ENCODE assay signal across 15 cellular contexts in genomic region chr4:113447061-113447460, GRCh38.
DNase-seq lines count a peak whose midpoint lies in the region; ATAC-seq and TF ChIP-seq lines count a peak whose summit lies in the region.
"Had no signal": no experiment of that assay in that cellular context is flagged by ENCODE, and none has a peak within 500 bp of the region (broad histone marks: within the 10 kb centered on the region; RNA-seq: fewer than 3 reads in every experiment).

No MANE protein-coding gene starts in this region.

- H3K4me1 Mint-ChIP-seq in activated naive CD8-positive, alpha-beta T cell treated with anti-CD3 and anti-CD28 coated beads for 36 hours, result peaks cover 18% of the 10 kb centered on the region
- peaks cover 6% of the 10 kb centered on the region for H3K4me1 Mint-ChIP-seq in type B pancreatic cell (ENCODE audit: unreplicated experiment)

- H4K91ac ChIP-seq in IMR-90 (ENCODE audit: insufficient read depth, low read depth, low read length), result no peak overlapping the region

- peak overlapping the region; percentile 26; the same call in 1 of the 2 replicates for H3K4ac ChIP-seq in IMR-90 (ENCODE audit: low read depth, low read length)

- dilution Hi-C loops in IMR-90 (cut with HindIII; ENCODE audit: low sequenced_read_pairs, unreplicated experiment), result no loop called here

- no peak overlapping the region for H3K4me3 ChIP-seq in IMR-90 (ENCODE audit: insufficient read depth, low read depth, low read length)
- no peak overlapping the region for H3K4me3 ChIP-seq in hepatocyte
- no peak overlapping the region for H3K4me3 ChIP-seq in stomach
- H3K4me3 ChIP-seq: neural progenitor cell had no signal

- H2BK15ac ChIP-seq in IMR-90 (ENCODE audit: low read depth, low read length), result no peak overlapping the region

- TF ChIP-seq EP300 in stomach (IDR thresholded peaks at IDR 0.05), result no peak

- H2AK9ac ChIP-seq in IMR-90 (replicated peaks; ENCODE audit: low read depth, low read length, poor library complexity), result peak overlapping the region; percentile 10

- no peaks in the 10 kb centered on the region for H3K79me1 ChIP-seq in IMR-90 (ENCODE audit: low read depth in 1 of 2, low read length in 2 of 2)

- intact Hi-C loops in IMR-90 (cut with micrococcal nuclease), result no loop called here
- intact Hi-C loops in stomach (cut with DNase I; ENCODE audit: low total_unique reads), result no loop called here

- H3K27ac ChIP-seq in IMR-90 (ENCODE audit: insufficient read depth, low read length) (no peak overlapping the region), hepatocyte (peak overlapping the region; percentile 18), stomach (peak overlapping the region in 4 of 5 donors; percentile 63 to 74 (median 66))
- H3K27ac ChIP-seq: neural progenitor cell had no signal

- DNase-seq in IMR-90 (no peak), hepatocyte (ENCODE audit: low spot score) (no peak), stomach (no peak), DMS53 treated with DMSO at 0.1 percent for 48 hours (lab: John Stamatoyannopoulos, UW; ENCODE audit: unreplicated experiment) (no peak), type B pancreatic cell (ENCODE audit: extremely low spot score, unreplicated experiment) (no peak), NCI-H526 treated with DMSO at 0.1 percent for 48 hours (lab: John Stamatoyannopoulos, UW) (no peak)
- no peak for DNase-seq in activated naive CD8-positive, alpha-beta T cell treated with anti-CD3 and anti-CD28 coated beads for 36 hours
- DNase-seq: activated CD8-positive, alpha-beta memory T cell treated with anti-CD3 and anti-CD28 coated beads, Interleukin-2, amount 10 ng/mL, durations not matched to agents 7 days and 5 days; AML-193; Calu3; GDM1; mesendoderm; T-helper 17 cell had no signal

- peaks cover 6% of the 10 kb centered on the region for H3K9me3 Mint-ChIP-seq in activated naive CD8-positive, alpha-beta T cell treated with anti-CD3 and anti-CD28 coated beads for 36 hours
- H3K9me3 Mint-ChIP-seq in type B pancreatic cell, result no peaks in the 10 kb centered on the region
- H3K9me3 Mint-ChIP-seq: neural progenitor cell had no signal

- H2AK5ac ChIP-seq in IMR-90 (ENCODE audit: low read depth, low read length), result peak overlapping the region; percentile 40

- WGBS in IMR-90 (ENCODE audit: extremely low coverage in 2 of 2, insufficient read length in 1 of 2), 2 experiments, result no CpG with 5 or more reads among the region's 3 CpGs
- 97% methylated on average over 3 of the region's 3 CpGs for WGBS in hepatocyte (ENCODE audit: low lambda C conversion rate, missing lambda C conversion rate)
- WGBS in stomach, 5 donors, result 86 to 93% (median 89%) methylated on average over 2 to 3 of the region's 3 CpGs

- peaks cover 14% of the 10 kb centered on the region for H3K36me3 Mint-ChIP-seq in activated naive CD8-positive, alpha-beta T cell treated with anti-CD3 and anti-CD28 coated beads for 36 hours
- no peaks in the 10 kb centered on the region for H3K36me3 Mint-ChIP-seq in type B pancreatic cell
- H3K36me3 Mint-ChIP-seq: neural progenitor cell had no signal

- H3K27me3 ChIP-seq in IMR-90 (ENCODE audit: control insufficient read depth, insufficient read depth, low read length) (no peaks in the 10 kb centered on the region), hepatocyte (no peaks in the 10 kb centered on the region), stomach (no peaks in the 10 kb centered on the region)
- H3K27me3 ChIP-seq: neural progenitor cell had no signal

- H3K9me3 ChIP-seq in IMR-90 (ENCODE audit: control insufficient read depth, insufficient read depth, low read length) (peaks cover 4% of the 10 kb centered on the region), hepatocyte (ENCODE audit: low read depth) (no peaks in the 10 kb centered on the region), stomach (peaks cover 0 to 5% (median 0%) of the 10 kb centered on the region in 4 donors)

- no peaks in the 10 kb centered on the region for H3K9me1 ChIP-seq in IMR-90 (ENCODE audit: insufficient read depth, low read length)

- no peak overlapping the region for H3K56ac ChIP-seq in IMR-90 (ENCODE audit: extremely low read depth, insufficient read depth, low read length)

- CTCF ChIA-PET in IMR-90 (lab: Yijun Ruan, JAX), result no interaction called here

- no peak overlapping the region for H4K8ac ChIP-seq in IMR-90 (ENCODE audit: low read depth in 2 of 2, low read length in 2 of 2)

- TF ChIP-seq CTCF in IMR-90 (conservative IDR thresholded peaks at IDR 0.05; ENCODE audit: low read depth, low read length) (no peak), hepatocyte (IDR thresholded peaks at IDR 0.05; ENCODE audit: poor library complexity) (no peak), stomach (IDR thresholded peaks at IDR 0.05) (no peak), type B pancreatic cell (conservative IDR thresholded peaks at IDR 0.05) (no peak)

- H3K27me3 Mint-ChIP-seq in activated naive CD8-positive, alpha-beta T cell treated with anti-CD3 and anti-CD28 coated beads for 36 hours, result no peaks in the 10 kb centered on the region
- H3K27me3 Mint-ChIP-seq in type B pancreatic cell, result no peaks in the 10 kb centered on the region
- H3K27me3 Mint-ChIP-seq: T-helper 17 cell had no signal

- no peak overlapping the region for H3K9ac ChIP-seq in IMR-90 (ENCODE audit: low read depth, low read length)
- H3K9ac ChIP-seq: neural progenitor cell had no signal

- peak overlapping the region; percentile 26; the same call in 1 of the 2 replicates for H3K14ac ChIP-seq in IMR-90 (replicated peaks; ENCODE audit: low read depth, low read length)

- POLR2A ChIA-PET in IMR-90 (lab: Charles Lee; ENCODE audit: unreplicated experiment), result no interaction called here

- H3K18ac ChIP-seq in IMR-90 (ENCODE audit: low read depth, low read length), result no peak overlapping the region

- H4K20me1 ChIP-seq in IMR-90 (ENCODE audit: insufficient read depth, low read length), result no peaks in the 10 kb centered on the region
- no peaks in the 10 kb centered on the region for H4K20me1 ChIP-seq in hepatocyte (ENCODE audit: insufficient read depth, poor library complexity, severe bottlenecking)

- H2BK5ac ChIP-seq in IMR-90 (ENCODE audit: low read depth, low read length, poor library complexity, severe bottlenecking), result peak overlapping the region; percentile 40

- TF ChIP-seq RAD21 in IMR-90 (IDR thresholded peaks at IDR 0.05; ENCODE audit: low read length), result no peak

- H3K27ac Mint-ChIP-seq in activated naive CD8-positive, alpha-beta T cell treated with anti-CD3 and anti-CD28 coated beads for 36 hours, result peak overlapping the region; percentile 18
- H3K27ac Mint-ChIP-seq in type B pancreatic cell, result no peak overlapping the region
- H3K27ac Mint-ChIP-seq: activated CD8-positive, alpha-beta memory T cell treated with anti-CD3 and anti-CD28 coated beads, Interleukin-2, amount 10 ng/mL, durations not matched to agents 7 days and 5 days; neural progenitor cell; T-helper 17 cell had no signal

- no peak overlapping the region for H4K5ac ChIP-seq in IMR-90 (ENCODE audit: low read depth, low read length)

- H3K9me2 ChIP-seq in hepatocyte (replicated peaks; ENCODE audit: insufficient read depth), result no peaks in the 10 kb centered on the region

- H3K36me3 ChIP-seq in IMR-90 (ENCODE audit: control insufficient read depth, insufficient read depth, low read length) (no peaks in the 10 kb centered on the region), hepatocyte (replicated peaks; ENCODE audit: insufficient read depth, low read depth) (no peaks in the 10 kb centered on the region), stomach (peaks cover 0 to under 1% (median 0%) of the 10 kb centered on the region in 4 donors)
- H3K36me3 ChIP-seq: neural progenitor cell had no signal

- H3K4me2 ChIP-seq in IMR-90 (ENCODE audit: low read depth, low read length), result no peak overlapping the region
- H3K4me2 ChIP-seq in hepatocyte, result no peak overlapping the region
- H3K4me2 ChIP-seq: neural progenitor cell had no signal

- H2AFZ ChIP-seq in IMR-90 (replicated peaks; ENCODE audit: low read length, poor library complexity) (no peak overlapping the region), hepatocyte (no peak overlapping the region)
- H2AFZ ChIP-seq: neural progenitor cell had no signal

- H3K4me1 ChIP-seq in IMR-90 (ENCODE audit: control insufficient read depth, insufficient read depth, low read length), result peaks cover 8% of the 10 kb centered on the region
- H3K4me1 ChIP-seq in hepatocyte (ENCODE audit: insufficient read depth), result peaks cover 3% of the 10 kb centered on the region
- H3K4me1 ChIP-seq in stomach, result peaks cover 4 to 55% (median 31%) of the 10 kb centered on the region in 4 donors

- no peak overlapping the region for H3K4me3 Mint-ChIP-seq in activated naive CD8-positive, alpha-beta T cell treated with anti-CD3 and anti-CD28 coated beads for 36 hours
- H3K4me3 Mint-ChIP-seq in type B pancreatic cell, result no peak overlapping the region
- H3K4me3 Mint-ChIP-seq: activated CD8-positive, alpha-beta memory T cell treated with anti-CD3 and anti-CD28 coated beads, Interleukin-2, amount 10 ng/mL, durations not matched to agents 7 days and 5 days; neural progenitor cell; T-helper 17 cell had no signal

- in situ Hi-C loops in IMR-90 (cut with MboI; ENCODE audit: low sequenced_read_pairs), result no loop called here

- TF ChIP-seq POLR2A in IMR-90 (IDR thresholded peaks at IDR 0.05; ENCODE audit: low read depth, low read length) (no peak), stomach (IDR thresholded peaks at IDR 0.05) (no peak), GM18505 (IDR thresholded peaks at IDR 0.05; ENCODE audit: borderline replicate concordance, extremely low read depth, insufficient read depth, insufficient read length) (no peak)

- H3K79me2 ChIP-seq in hepatocyte, result no peaks in the 10 kb centered on the region

- H2BK120ac ChIP-seq in IMR-90 (ENCODE audit: low read depth, low read length), result no peak overlapping the region

- no peak overlapping the region for H2BK20ac ChIP-seq in IMR-90 (ENCODE audit: low read depth, low read length)

- H3K23ac ChIP-seq in IMR-90 (ENCODE audit: low read depth, low read length), result no peak overlapping the region

- no TSS peak for BruUV-seq in IMR-90 (replicated peaks; lab: Mats Ljungman, UMichigan)

- ATAC-seq in IMR-90 (ENCODE audit: low read depth) (no peak), GM18505 (IDR thresholded peaks at IDR 0.05; ENCODE audit: unreplicated experiment) (no peak)
- ATAC-seq: activated CD8-positive, alpha-beta memory T cell treated with anti-CD3 and anti-CD28 coated beads, Interleukin-2, amount 10 ng/mL, durations not matched to agents 7 days and 5 days; T-helper 17 cell had no signal

TF ChIP-seq in IMR-90, 13 proteins besides CTCF, POLR2A, EP300 and RAD21 (continues in another document):
- no peak for TF ChIP-seq CHD1 (IDR thresholded peaks at IDR 0.05; ENCODE audit: low read depth, low read length)
- no peak for TF ChIP-seq MAZ (IDR thresholded peaks at IDR 0.05; ENCODE audit: borderline replicate concordance, low read depth, low read length)
- no peak for TF ChIP-seq BHLHE40 (IDR thresholded peaks at IDR 0.05; ENCODE audit: low read depth, low read length)
- TF ChIP-seq NFE2L2 (IDR thresholded peaks at IDR 0.05; ENCODE audit: low read depth, low read length), result no peak
- no peak for TF ChIP-seq RCOR1 (IDR thresholded peaks at IDR 0.05; ENCODE audit: insufficient replicate concordance, low read length)
- no peak; the same call in 1 of the 2 replicates for TF ChIP-seq FOS (IDR thresholded peaks at IDR 0.05; ENCODE audit: low read depth, low read length)
